In the genomic region with DNA sequence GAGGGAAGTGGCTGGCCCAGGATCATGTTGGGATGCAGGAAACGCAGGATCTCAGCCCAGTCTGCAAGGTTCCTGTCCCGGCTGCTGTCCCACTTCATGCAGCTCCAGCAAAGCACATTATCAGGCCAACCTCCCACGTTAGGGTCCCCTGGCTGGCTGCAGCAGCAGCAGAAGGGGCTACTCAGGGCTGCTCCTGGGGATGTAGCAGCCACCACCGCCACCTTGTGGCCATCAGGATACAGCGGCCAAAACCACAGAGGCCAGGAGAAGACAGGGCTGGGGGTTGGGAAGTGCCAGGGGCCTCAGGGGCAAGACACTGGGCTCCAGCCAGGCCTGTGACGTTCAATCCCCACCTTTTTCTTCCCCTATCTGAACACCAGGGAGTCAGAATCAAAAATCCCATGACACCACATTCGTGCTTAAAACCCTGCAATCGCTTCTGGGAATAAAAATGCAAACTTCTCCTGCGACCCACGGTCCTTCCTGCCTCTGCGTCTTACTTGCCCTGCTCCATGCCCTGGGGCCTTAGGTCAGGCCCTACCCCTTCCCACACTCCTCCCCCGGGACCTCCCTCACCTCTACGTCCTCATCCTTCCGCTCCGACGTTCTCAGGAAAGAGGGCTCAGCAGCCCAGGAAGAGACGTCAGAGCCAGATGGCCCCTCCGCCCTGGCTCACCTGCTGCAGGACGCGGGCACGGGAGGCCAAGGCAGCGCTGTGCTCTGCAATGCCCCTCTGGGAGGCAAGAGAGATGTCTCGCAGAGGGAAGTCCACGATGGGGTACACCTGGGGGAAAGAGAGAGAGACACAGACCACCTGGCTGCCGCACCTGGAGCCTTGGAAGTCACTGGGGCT, we compare ENCODE assay signal across 1 cellular context.
A peak's percentile ranks its signal among the peaks of the same experiment; 100 is the strongest.
TF ChIP-seq lines count a peak whose summit lies in the region.

No MANE protein-coding gene starts in this region.

TF ChIP-seq in HepG2, 621 proteins besides CTCF, POLR2A, EP300 and RAD21 (continued from another document and continues in another):
- TF ChIP-seq ZNF441 (CRISPR knock-in tag; IDR thresholded peaks at IDR 0.05; ENCODE audit: borderline replicate concordance) (no peak), RBAK (CRISPR knock-in tag; IDR thresholded peaks at IDR 0.05) (no peak), UBTF (CRISPR knock-in tag; IDR thresholded peaks at IDR 0.05) (0 out of 2 replicates have a peak, but pooled peaks have one; percentile 14), NCOR1 (IDR thresholded peaks at IDR 0.05; ENCODE audit: borderline replicate concordance, low read length) (no peak), KLF9 (CRISPR knock-in tag; IDR thresholded peaks at IDR 0.05; ENCODE audit: low read depth) (no peak), THAP7 (CRISPR knock-in tag; IDR thresholded peaks at IDR 0.05) (no peak), ATF1 (CRISPR knock-in tag; IDR thresholded peaks at IDR 0.05) (no peak), AKAP8 (CRISPR knock-in tag; IDR thresholded peaks at IDR 0.05) (no peak), MTA3 (CRISPR knock-in tag; IDR thresholded peaks at IDR 0.05) (no peak), FOSL2 (CRISPR knock-in tag; IDR thresholded peaks at IDR 0.05) (no peak), PLSCR1 (CRISPR knock-in tag; IDR thresholded peaks at IDR 0.05; ENCODE audit: borderline replicate concordance) (no peak), SIN3A (IDR thresholded peaks at IDR 0.05; ENCODE audit: borderline replicate concordance, low read depth, low read length) (no peak), ZNF282 (IDR thresholded peaks at IDR 0.05; ENCODE audit: partially characterized antibody) (no peak), ZNF816 (CRISPR knock-in tag; IDR thresholded peaks at IDR 0.05; ENCODE audit: borderline replicate concordance) (no peak), NONO (IDR thresholded peaks at IDR 0.05) (no peak), NONO (CRISPR knock-in tag; conservative IDR thresholded peaks at IDR 0.05) (0 out of 2 replicates have a peak, but pooled peaks have one; percentile 6), ARID2 (CRISPR knock-in tag; IDR thresholded peaks at IDR 0.05; ENCODE audit: borderline replicate concordance) (no peak), ZNF883 (CRISPR knock-in tag; IDR thresholded peaks at IDR 0.05; ENCODE audit: not compliant biosample characterization) (no peak), ARID4A (CRISPR knock-in tag; IDR thresholded peaks at IDR 0.05; ENCODE audit: borderline replicate concordance) (no peak)
- TF ChIP-seq, protein P1, sequence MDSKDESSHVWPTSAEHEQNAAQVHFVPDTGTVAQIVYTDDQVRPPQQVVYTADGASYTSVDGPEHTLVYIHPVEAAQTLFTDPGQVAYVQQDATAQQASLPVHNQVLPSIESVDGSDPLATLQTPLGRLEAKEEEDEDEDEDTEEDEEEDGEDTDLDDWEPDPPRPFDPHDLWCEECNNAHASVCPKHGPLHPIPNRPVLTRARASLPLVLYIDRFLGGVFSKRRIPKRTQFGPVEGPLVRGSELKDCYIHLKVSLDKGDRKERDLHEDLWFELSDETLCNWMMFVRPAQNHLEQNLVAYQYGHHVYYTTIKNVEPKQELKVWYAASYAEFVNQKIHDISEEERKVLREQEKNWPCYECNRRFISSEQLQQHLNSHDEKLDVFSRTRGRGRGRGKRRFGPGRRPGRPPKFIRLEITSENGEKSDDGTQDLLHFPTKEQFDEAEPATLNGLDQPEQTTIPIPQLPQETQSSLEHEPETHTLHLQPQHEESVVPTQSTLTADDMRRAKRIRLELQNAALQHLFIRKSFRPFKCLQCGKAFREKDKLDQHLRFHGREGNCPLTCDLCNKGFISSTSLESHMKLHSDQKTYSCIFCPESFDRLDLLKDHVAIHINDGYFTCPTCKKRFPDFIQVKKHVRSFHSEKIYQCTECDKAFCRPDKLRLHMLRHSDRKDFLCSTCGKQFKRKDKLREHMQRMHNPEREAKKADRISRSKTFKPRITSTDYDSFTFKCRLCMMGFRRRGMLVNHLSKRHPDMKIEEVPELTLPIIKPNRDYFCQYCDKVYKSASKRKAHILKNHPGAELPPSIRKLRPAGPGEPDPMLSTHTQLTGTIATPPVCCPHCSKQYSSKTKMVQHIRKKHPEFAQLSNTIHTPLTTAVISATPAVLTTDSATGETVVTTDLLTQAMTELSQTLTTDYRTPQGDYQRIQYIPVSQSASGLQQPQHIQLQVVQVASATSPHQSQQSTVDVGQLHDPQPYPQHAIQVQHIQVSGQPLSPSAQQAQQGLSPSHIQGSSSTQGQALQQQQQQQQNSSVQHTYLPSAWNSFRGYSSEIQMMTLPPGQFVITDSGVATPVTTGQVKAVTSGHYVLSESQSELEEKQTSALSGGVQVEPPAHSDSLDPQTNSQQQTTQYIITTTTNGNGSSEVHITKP (CRISPR knock-in tag; IDR thresholded peaks at IDR 0.05; ENCODE audit: low read depth) = no peak
- TF ChIP-seq, protein P2, sequence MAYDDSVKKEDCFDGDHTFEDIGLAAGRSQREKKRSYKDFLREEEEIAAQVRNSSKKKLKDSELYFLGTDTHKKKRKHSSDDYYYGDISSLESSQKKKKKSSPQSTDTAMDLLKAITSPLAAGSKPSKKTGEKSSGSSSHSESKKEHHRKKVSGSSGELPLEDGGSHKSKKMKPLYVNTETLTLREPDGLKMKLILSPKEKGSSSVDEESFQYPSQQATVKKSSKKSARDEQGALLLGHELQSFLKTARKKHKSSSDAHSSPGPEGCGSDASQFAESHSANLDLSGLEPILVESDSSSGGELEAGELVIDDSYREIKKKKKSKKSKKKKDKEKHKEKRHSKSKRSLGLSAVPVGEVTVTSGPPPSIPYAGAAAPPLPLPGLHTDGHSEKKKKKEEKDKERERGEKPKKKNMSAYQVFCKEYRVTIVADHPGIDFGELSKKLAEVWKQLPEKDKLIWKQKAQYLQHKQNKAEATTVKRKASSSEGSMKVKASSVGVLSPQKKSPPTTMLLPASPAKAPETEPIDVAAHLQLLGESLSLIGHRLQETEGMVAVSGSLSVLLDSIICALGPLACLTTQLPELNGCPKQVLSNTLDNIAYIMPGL (CRISPR knock-in tag; IDR thresholded peaks at IDR 0.05; ENCODE audit: borderline replicate concordance in 1 of 2, low read depth in 1 of 2) = peak in 1 of 2 experiments; percentile 25; a peak in 1 of 4 replicates
- TF ChIP-seq, protein P3, sequence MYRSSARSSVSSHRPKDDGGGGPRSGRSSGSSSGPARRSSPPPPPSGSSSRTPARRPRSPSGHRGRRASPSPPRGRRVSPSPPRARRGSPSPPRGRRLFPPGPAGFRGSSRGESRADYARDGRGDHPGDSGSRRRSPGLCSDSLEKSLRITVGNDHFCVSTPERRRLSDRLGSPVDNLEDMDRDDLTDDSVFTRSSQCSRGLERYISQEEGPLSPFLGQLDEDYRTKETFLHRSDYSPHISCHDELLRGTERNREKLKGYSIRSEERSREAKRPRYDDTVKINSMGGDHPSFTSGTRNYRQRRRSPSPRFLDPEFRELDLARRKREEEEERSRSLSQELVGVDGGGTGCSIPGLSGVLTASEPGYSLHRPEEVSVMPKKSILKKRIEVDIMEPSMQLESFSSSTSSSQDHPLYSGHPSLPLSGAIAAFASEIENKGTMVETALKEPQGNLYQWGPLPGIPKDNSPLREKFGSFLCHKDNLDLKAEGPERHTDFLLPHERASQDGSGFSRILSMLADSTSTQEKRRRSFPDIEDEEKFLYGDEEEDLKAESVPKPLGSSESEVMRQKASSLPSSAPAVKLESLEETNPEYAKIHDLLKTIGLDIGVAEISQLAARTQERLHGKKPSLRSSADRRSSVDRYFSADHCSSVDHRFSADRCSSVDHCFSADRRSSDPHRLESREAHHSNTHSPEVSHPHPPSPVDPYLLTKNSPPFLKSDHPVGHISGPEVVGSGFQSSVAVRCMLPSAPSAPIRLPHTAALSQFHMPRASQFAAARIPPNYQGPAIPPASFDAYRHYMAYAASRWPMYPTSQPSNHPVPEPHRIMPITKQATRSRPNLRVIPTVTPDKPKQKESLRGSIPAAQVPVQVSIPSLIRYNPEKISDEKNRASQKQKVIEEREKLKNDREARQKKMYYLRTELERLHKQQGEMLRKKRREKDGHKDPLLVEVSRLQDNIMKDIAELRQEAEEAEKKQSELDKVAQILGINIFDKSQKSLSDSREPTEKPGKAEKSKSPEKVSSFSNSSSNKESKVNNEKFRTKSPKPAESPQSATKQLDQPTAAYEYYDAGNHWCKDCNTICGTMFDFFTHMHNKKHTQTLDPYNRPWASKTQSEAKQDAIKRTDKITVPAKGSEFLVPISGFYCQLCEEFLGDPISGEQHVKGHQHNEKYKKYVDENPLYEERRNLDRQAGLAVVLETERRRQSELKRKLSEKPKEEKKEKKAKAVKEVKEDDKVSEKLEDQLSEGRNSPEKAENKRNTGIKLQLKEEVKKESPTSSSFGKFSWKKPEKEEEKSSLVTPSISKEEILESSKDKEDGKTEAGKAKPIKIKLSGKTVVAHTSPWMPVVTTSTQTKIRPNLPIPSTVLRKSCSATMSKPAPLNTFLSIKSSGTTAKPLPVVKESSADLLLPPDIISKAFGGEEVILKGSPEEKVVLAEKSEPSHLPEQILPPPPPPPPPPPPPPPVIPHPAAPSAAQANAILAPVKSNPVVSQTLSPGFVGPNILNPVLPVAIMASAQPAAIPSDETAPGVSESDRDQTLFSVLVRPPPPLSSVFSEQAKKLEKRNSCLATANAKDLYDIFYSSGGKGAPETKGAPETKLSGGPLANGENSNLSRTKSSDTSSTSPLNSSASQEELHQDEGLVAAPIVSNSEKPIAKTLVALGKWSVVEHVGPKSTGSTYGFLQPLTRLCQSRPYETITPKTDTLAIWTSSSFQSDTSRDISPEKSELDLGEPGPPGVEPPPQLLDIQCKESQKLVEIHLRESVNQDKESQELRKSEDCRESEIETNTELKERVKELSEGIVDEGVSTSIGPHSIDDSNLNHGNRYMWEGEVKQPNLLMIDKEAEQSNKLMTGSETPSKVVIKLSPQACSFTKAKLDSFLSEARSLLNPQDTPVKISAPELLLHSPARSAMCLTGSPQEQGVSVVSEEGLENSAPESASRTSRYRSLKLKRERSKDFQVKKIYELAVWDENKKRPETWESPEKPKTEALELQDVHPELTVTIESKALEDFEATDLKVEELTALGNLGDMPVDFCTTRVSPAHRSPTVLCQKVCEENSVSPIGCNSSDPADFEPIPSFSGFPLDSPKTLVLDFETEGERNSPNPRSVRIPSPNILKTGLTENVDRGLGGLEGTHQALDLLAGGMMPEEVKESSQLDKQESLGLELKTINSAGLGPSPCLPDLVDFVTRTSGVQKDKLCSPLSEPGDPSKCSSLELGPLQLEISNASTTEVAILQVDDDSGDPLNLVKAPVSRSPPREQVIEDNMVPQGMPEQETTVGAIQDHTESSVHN (CRISPR knock-in tag; IDR thresholded peaks at IDR 0.05) = no peak
- TF ChIP-seq, protein P4, sequence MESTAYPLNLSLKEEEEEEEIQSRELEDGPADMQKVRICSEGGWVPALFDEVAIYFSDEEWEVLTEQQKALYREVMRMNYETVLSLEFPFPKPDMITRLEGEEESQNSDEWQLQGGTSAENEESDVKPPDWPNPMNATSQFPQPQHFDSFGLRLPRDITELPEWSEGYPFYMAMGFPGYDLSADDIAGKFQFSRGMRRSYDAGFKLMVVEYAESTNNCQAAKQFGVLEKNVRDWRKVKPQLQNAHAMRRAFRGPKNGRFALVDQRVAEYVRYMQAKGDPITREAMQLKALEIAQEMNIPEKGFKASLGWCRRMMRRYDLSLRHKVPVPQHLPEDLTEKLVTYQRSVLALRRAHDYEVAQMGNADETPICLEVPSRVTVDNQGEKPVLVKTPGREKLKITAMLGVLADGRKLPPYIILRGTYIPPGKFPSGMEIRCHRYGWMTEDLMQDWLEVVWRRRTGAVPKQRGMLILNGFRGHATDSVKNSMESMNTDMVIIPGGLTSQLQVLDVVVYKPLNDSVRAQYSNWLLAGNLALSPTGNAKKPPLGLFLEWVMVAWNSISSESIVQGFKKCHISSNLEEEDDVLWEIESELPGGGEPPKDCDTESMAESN (CRISPR knock-in tag; conservative IDR thresholded peaks at IDR 0.05) = no peak
